In genomic region chr19:12400618-12401502, GRCh38 we compare ENCODE assay signal across 1 cellular context.
TF ChIP-seq lines count a peak whose summit lies in the region.

ZNF799 (minus strand) TSS chr19:12401271; CDS start chr19:12401070, 201 bp downstream.

TF ChIP-seq in HepG2, 621 proteins besides CTCF, POLR2A, EP300 and RAD21 (continued from another document and continues in another):
- no peak for TF ChIP-seq ZNF256 (CRISPR knock-in tag; conservative IDR thresholded peaks at IDR 0.05)
- peak; percentile 65; the same call in 1 of the 2 replicates for TF ChIP-seq MXD3 (CRISPR knock-in tag; IDR thresholded peaks at IDR 0.05)
- TF ChIP-seq HNRNPL (IDR thresholded peaks at IDR 0.05; ENCODE audit: low read depth, low read length) = no peak
- no peak for TF ChIP-seq MIER2 (CRISPR knock-in tag; IDR thresholded peaks at IDR 0.05)
- peak; percentile 22; the same call in 1 of the 2 replicates for TF ChIP-seq THAP9 (CRISPR knock-in tag; IDR thresholded peaks at IDR 0.05; ENCODE audit: borderline replicate concordance)
- TF ChIP-seq NFIC (IDR thresholded peaks at IDR 0.05; ENCODE audit: low read length) = no peak
- peak in 1 of 2 experiments; percentile 74; a peak in 2 of 4 replicates for TF ChIP-seq HMGXB4 (CRISPR knock-in tag; IDR thresholded peaks at IDR 0.05; ENCODE audit: borderline replicate concordance in 1 of 2, low read depth in 1 of 2)
- no peak for TF ChIP-seq ZNF816 (CRISPR knock-in tag; IDR thresholded peaks at IDR 0.05; ENCODE audit: borderline replicate concordance)
- TF ChIP-seq FOXP4 (CRISPR knock-in tag; IDR thresholded peaks at IDR 0.05) = no peak; the same call in 1 of the 2 replicates
- no peak; the same call in 1 of the 2 replicates for TF ChIP-seq ZNF572 (CRISPR knock-in tag; IDR thresholded peaks at IDR 0.05)
- TF ChIP-seq ZNF724P (CRISPR knock-in tag; IDR thresholded peaks at IDR 0.05; ENCODE audit: borderline replicate concordance) = no peak; the same call in 1 of the 2 replicates
- TF ChIP-seq ZNF839 (CRISPR knock-in tag; IDR thresholded peaks at IDR 0.05; ENCODE audit: borderline replicate concordance) = 0 out of 2 replicates have a peak, but pooled peaks have one; percentile 39
- no peak for TF ChIP-seq CHD4 (IDR thresholded peaks at IDR 0.05; ENCODE audit: borderline replicate concordance, low read length)
- no peak for TF ChIP-seq TARDBP (CRISPR knock-in tag; IDR thresholded peaks at IDR 0.05)
- TF ChIP-seq ZNF432 (CRISPR knock-in tag; IDR thresholded peaks at IDR 0.05; ENCODE audit: borderline replicate concordance) = no peak
- TF ChIP-seq CBFB (CRISPR knock-in tag; IDR thresholded peaks at IDR 0.05) = no peak
- TF ChIP-seq RXRB (CRISPR knock-in tag; IDR thresholded peaks at IDR 0.05; ENCODE audit: borderline replicate concordance) = peak; percentile 52; the same call in 1 of the 2 replicates
- TF ChIP-seq MTF2 (CRISPR knock-in tag; IDR thresholded peaks at IDR 0.05; ENCODE audit: borderline replicate concordance) = no peak
- TF ChIP-seq IKZF4 (CRISPR knock-in tag; IDR thresholded peaks at IDR 0.05; ENCODE audit: borderline replicate concordance, low read depth, not compliant biosample characterization) = peak; percentile 19
- no peak for TF ChIP-seq SRSF4 (IDR thresholded peaks at IDR 0.05; ENCODE audit: low read depth, low read length, poor library complexity, severe bottlenecking)
- peak; percentile 43; the same call in 1 of the 2 replicates for TF ChIP-seq PATZ1 (CRISPR knock-in tag; IDR thresholded peaks at IDR 0.05)
- no peak for TF ChIP-seq REXO4 (CRISPR knock-in tag; IDR thresholded peaks at IDR 0.05; ENCODE audit: borderline replicate concordance)
- TF ChIP-seq ZBTB34 (CRISPR knock-in tag; IDR thresholded peaks at IDR 0.05) = no peak
- peak; percentile 64 for TF ChIP-seq HNF4A (CRISPR knock-in tag; IDR thresholded peaks at IDR 0.05)
- TF ChIP-seq ETV5 (CRISPR knock-in tag; IDR thresholded peaks at IDR 0.05; ENCODE audit: borderline replicate concordance) = peak; percentile 91
- no peak for TF ChIP-seq DBP (CRISPR knock-in tag; IDR thresholded peaks at IDR 0.05; ENCODE audit: not compliant biosample characterization)
- TF ChIP-seq MED13 (CRISPR knock-in tag; IDR thresholded peaks at IDR 0.05) = no peak
- no peak for TF ChIP-seq ZNF484 (CRISPR knock-in tag; IDR thresholded peaks at IDR 0.05; ENCODE audit: borderline replicate concordance, low read depth)
- no peak; the same call in 1 of the 2 replicates for TF ChIP-seq KDM2A (CRISPR knock-in tag; IDR thresholded peaks at IDR 0.05; ENCODE audit: borderline replicate concordance, low read depth)
- no peak for TF ChIP-seq KLF16 (CRISPR knock-in tag; IDR thresholded peaks at IDR 0.05)
- TF ChIP-seq PHF8 (CRISPR knock-in tag; IDR thresholded peaks at IDR 0.05) = peak; percentile 73
- TF ChIP-seq TCF7 (IDR thresholded peaks at IDR 0.05; ENCODE audit: low read depth) = peak; percentile 81
- no peak for TF ChIP-seq ZNF496 (CRISPR knock-in tag; IDR thresholded peaks at IDR 0.05; ENCODE audit: insufficient replicate concordance)
- TF ChIP-seq CBX1 (IDR thresholded peaks at IDR 0.05; ENCODE audit: low read depth) = no peak
- no peak; the same call in none of the 2 replicates for TF ChIP-seq BCL6 (CRISPR knock-in tag; IDR thresholded peaks at IDR 0.05)
- TF ChIP-seq HDAC6 (IDR thresholded peaks at IDR 0.05; ENCODE audit: low read depth, low read length) = no peak
- TF ChIP-seq ZFAT (CRISPR knock-in tag; conservative IDR thresholded peaks at IDR 0.05) = no peak
- no peak for TF ChIP-seq ATM (IDR thresholded peaks at IDR 0.05; ENCODE audit: borderline replicate concordance)
- no peak; the same call in 1 of the 2 replicates for TF ChIP-seq ZBTB14 (CRISPR knock-in tag; IDR thresholded peaks at IDR 0.05)
- TF ChIP-seq ZNF691 (CRISPR knock-in tag; IDR thresholded peaks at IDR 0.05; ENCODE audit: borderline replicate concordance, low read depth) = no peak; the same call in 1 of the 2 replicates
- no peak for TF ChIP-seq TFE3 (CRISPR knock-in tag; IDR thresholded peaks at IDR 0.05)
- TF ChIP-seq NFYC (CRISPR knock-in tag; IDR thresholded peaks at IDR 0.05) = peak; percentile 87
- no peak for TF ChIP-seq NR1H2 (CRISPR knock-in tag; IDR thresholded peaks at IDR 0.05; ENCODE audit: borderline replicate concordance, low read depth)
- no peak for TF ChIP-seq NKX3-1 (CRISPR knock-in tag; IDR thresholded peaks at IDR 0.05)
- TF ChIP-seq YEATS2 (CRISPR knock-in tag; IDR thresholded peaks at IDR 0.05; ENCODE audit: borderline replicate concordance) = peak; percentile 39; the same call in 1 of the 2 replicates
- no peak for TF ChIP-seq ZNF841 (CRISPR knock-in tag; IDR thresholded peaks at IDR 0.05; ENCODE audit: borderline replicate concordance)
- no peak for TF ChIP-seq KDM3A (CRISPR knock-in tag; IDR thresholded peaks at IDR 0.05; ENCODE audit: low read depth)
- TF ChIP-seq KAT2B (IDR thresholded peaks at IDR 0.05; ENCODE audit: borderline replicate concordance, low read depth, low read length) = no peak
- no peak for TF ChIP-seq ZSCAN5A (CRISPR knock-in tag; IDR thresholded peaks at IDR 0.05; ENCODE audit: borderline replicate concordance)
